Comparison of ENCODE assay signal across 8 cellular contexts in the genomic region with DNA sequence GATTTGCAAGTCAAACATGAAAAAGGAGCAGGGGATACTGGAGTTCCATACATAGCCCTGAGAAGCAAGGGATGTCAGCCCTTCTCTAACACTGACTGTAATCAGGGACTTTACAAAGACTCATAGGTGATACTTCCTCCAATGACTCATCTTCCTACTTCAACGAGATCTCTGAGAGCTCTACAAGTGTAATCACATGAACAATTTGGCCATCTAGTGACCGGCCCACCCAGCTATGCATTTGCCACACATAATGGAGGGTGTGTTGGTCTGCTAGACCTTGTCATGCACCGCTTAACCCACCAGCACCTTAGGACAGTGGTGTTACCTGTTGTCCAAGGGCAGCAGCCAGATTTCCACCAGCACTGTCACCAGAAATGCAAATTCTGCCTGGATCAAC.
DNase-seq lines count a peak whose midpoint lies in the region; ATAC-seq, FAIRE-seq and TF ChIP-seq lines count a peak whose summit lies in the region.

No MANE protein-coding gene starts in this region.

- no peak overlapping the region for H3K4me2 ChIP-seq in K562 (ENCODE audit: insufficient read depth, low read length)

- peak; percentile 99 for ATAC-seq in GM19351 (IDR thresholded peaks at IDR 0.05; ENCODE audit: unreplicated experiment)
- peak; percentile 99 for ATAC-seq in HG03175 (IDR thresholded peaks at IDR 0.05; ENCODE audit: unreplicated experiment)
- ATAC-seq in K562: peak; percentile 43; the same call in 2 of the 3 replicates

- no peaks in the 10 kb centered on the region for H3K9me1 ChIP-seq in K562 (ENCODE audit: control insufficient read depth, insufficient read depth, low read length)

- CTCF ChIA-PET in K562 (lab: Yijun Ruan, JAX; ENCODE audit: low intra/inter-chr PET ratio): no interaction called here

- no peaks in the 10 kb centered on the region for H3K79me2 ChIP-seq in K562 (ENCODE audit: control insufficient read depth, insufficient read depth, low read length)

- no peak for FAIRE-seq in K562 (lab: Jason Lieb, UNC)

- H3K36me3 ChIP-seq in K562 (ENCODE audit: control insufficient read depth, insufficient read depth, low read length): no peaks in the 10 kb centered on the region
- H3K36me3 ChIP-seq in ascending aorta: peaks cover 13 to 23% of the 10 kb centered on the region in 2 donors

- H3K4me3 ChIP-seq in K562 (no peak overlapping the region), ascending aorta (no peak overlapping the region)

- TF ChIP-seq POLR2A in K562 (conservative IDR thresholded peaks at IDR 0.05): no peak

- no peak for TF ChIP-seq EP300 in K562 (IDR thresholded peaks at IDR 0.05; ENCODE audit: low read length)

- H4K20me1 ChIP-seq in K562 (replicated peaks; ENCODE audit: control insufficient read depth, insufficient read depth, low read length): no peaks in the 10 kb centered on the region; the same call in 1 of the 2 replicates

- WGBS in K562 (ENCODE audit: insufficient coverage, low coverage, missing lambda C conversion rate): 38% methylated on average over 3 of the region's 3 CpGs

- H3K27ac ChIP-seq in K562 (ENCODE audit: extremely low read depth, low read depth, low read length) (no peak overlapping the region), ascending aorta (no peak overlapping the region)

- no peak overlapping the region for H2AFZ ChIP-seq in K562 (ENCODE audit: low read depth, low read length)

- peak in 1 of 2 experiments; percentile 33; a peak in 1 of 4 replicates for TF ChIP-seq RAD21 in K562 (CRISPR knock-in tag; conservative IDR thresholded peaks at IDR 0.05 in 1 of 2, IDR thresholded peaks at IDR 0.05 in 1 of 2)

- H3K4me1 ChIP-seq in K562 (replicated peaks in 1 of 2; ENCODE audit: control insufficient read depth in 2 of 2, insufficient read depth in 2 of 2, low read length in 2 of 2): no peaks in the 10 kb centered on the region
- peaks cover 0 to 5% of the 10 kb centered on the region in 2 donors for H3K4me1 ChIP-seq in ascending aorta

- intact Hi-C loops in K562 (cut with micrococcal nuclease): no loop called here
- intact Hi-C loops in ascending aorta (cut with DNase I): no loop called here

- H3K9ac ChIP-seq in K562 (ENCODE audit: insufficient read depth in 1 of 2, low read depth in 2 of 2, low read length in 2 of 2): no peak overlapping the region

- TF ChIP-seq CTCF in K562 (IDR thresholded peaks at IDR 0.05 in 2 of 3, conservative IDR thresholded peaks at IDR 0.05 in 1 of 3; ENCODE audit: insufficient read depth in 2 of 3, low read depth in 1 of 3, low read length in 3 of 3) (no peak), ascending aorta (IDR thresholded peaks at IDR 0.05) (no peak)

- BruUV-seq in K562 (replicated peaks; lab: Mats Ljungman, UMichigan): no TSS peak

- in situ Hi-C loops in K562 (cut with MboI): loop anchor here (25.0 kb wide), 1 partner anchor 1673 kb away; no protein-coding TSS in a partner anchor

- peak; percentile 93 for DNase-seq in DMS53 (lab: John Stamatoyannopoulos, UW)
- DNase-seq in K562 (ENCODE audit: extremely low read depth in 1 of 4, low spot score in 3 of 4): no peak
- DNase-seq in HUDEP-2 (lab: John Stamatoyannopoulos, UW; ENCODE audit: unreplicated experiment in 76 of 76): no peak
- no peak for DNase-seq in pons (ENCODE audit: low spot score)
- DNase-seq in ascending aorta (ENCODE audit: low spot score in 2 of 2): no peak
- DNase-seq in islet precursor cell: no peak

- POLR2A ChIA-PET in K562 (lab: Yijun Ruan, JAX): interaction anchor here (1.8 to 1.9 kb wide), 2 partner anchors 9 to 14 kb away, joined by 3 to 4 read pairs; no protein-coding TSS in a partner anchor

- H3K27me3 ChIP-seq in K562 (ENCODE audit: control insufficient read depth in 2 of 2, insufficient read depth in 2 of 2, low read length in 2 of 2) (no peaks in the 10 kb centered on the region), ascending aorta (no peaks in the 10 kb centered on the region)

- H3K9me3 ChIP-seq in K562 (replicated peaks; ENCODE audit: control insufficient read depth, insufficient read depth, low read depth, low read length) (no peaks in the 10 kb centered on the region), ascending aorta (no peaks in the 10 kb centered on the region)

TF ChIP-seq in K562, 482 proteins besides CTCF, POLR2A, EP300 and RAD21 (continues in another document):
- TF ChIP-seq JUND (IDR thresholded peaks at IDR 0.05; ENCODE audit: borderline replicate concordance, low read depth, low read length) (peak; percentile 72), JUND (tag; IDR thresholded peaks at IDR 0.05; ENCODE audit: borderline replicate concordance, low read depth, low read length) (peak; percentile 69; the same call in 1 of the 3 replicates), C11orf30 (IDR thresholded peaks at IDR 0.05; ENCODE audit: low read depth) (no peak), BHLHE40 (IDR thresholded peaks at IDR 0.05; ENCODE audit: low read length) (no peak), HDGF (IDR thresholded peaks at IDR 0.05) (no peak), MCM3 (IDR thresholded peaks at IDR 0.05) (no peak), ZNF695 (CRISPR knock-in tag; IDR thresholded peaks at IDR 0.05) (no peak), MTA2 (IDR thresholded peaks at IDR 0.05; ENCODE audit: low read depth) (no peak), PPARD (CRISPR knock-in tag; IDR thresholded peaks at IDR 0.05) (no peak), GTF2A2 (tag; IDR thresholded peaks at IDR 0.05) (no peak), FOSL1 (tag; conservative IDR thresholded peaks at IDR 0.05) (peak; percentile 63), SAFB (IDR thresholded peaks at IDR 0.05; ENCODE audit: borderline replicate concordance, low read depth, low read length) (no peak)
- TF ChIP-seq, protein P1, sequence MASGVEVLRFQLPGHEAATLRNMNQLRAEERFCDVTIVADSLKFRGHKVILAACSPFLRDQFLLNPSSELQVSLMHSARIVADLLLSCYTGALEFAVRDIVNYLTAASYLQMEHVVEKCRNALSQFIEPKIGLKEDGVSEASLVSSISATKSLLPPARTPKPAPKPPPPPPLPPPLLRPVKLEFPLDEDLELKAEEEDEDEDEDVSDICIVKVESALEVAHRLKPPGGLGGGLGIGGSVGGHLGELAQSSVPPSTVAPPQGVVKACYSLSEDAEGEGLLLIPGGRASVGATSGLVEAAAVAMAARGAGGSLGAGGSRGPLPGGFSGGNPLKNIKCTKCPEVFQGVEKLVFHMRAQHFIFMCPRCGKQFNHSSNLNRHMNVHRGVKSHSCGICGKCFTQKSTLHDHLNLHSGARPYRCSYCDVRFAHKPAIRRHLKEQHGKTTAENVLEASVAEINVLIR (CRISPR knock-in tag; IDR thresholded peaks at IDR 0.05): no peak
- TF ChIP-seq, protein P2, sequence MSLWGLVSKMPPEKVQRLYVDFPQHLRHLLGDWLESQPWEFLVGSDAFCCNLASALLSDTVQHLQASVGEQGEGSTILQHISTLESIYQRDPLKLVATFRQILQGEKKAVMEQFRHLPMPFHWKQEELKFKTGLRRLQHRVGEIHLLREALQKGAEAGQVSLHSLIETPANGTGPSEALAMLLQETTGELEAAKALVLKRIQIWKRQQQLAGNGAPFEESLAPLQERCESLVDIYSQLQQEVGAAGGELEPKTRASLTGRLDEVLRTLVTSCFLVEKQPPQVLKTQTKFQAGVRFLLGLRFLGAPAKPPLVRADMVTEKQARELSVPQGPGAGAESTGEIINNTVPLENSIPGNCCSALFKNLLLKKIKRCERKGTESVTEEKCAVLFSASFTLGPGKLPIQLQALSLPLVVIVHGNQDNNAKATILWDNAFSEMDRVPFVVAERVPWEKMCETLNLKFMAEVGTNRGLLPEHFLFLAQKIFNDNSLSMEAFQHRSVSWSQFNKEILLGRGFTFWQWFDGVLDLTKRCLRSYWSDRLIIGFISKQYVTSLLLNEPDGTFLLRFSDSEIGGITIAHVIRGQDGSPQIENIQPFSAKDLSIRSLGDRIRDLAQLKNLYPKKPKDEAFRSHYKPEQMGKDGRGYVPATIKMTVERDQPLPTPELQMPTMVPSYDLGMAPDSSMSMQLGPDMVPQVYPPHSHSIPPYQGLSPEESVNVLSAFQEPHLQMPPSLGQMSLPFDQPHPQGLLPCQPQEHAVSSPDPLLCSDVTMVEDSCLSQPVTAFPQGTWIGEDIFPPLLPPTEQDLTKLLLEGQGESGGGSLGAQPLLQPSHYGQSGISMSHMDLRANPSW (CRISPR knock-in tag; IDR thresholded peaks at IDR 0.05): no peak
- TF ChIP-seq, protein P3, sequence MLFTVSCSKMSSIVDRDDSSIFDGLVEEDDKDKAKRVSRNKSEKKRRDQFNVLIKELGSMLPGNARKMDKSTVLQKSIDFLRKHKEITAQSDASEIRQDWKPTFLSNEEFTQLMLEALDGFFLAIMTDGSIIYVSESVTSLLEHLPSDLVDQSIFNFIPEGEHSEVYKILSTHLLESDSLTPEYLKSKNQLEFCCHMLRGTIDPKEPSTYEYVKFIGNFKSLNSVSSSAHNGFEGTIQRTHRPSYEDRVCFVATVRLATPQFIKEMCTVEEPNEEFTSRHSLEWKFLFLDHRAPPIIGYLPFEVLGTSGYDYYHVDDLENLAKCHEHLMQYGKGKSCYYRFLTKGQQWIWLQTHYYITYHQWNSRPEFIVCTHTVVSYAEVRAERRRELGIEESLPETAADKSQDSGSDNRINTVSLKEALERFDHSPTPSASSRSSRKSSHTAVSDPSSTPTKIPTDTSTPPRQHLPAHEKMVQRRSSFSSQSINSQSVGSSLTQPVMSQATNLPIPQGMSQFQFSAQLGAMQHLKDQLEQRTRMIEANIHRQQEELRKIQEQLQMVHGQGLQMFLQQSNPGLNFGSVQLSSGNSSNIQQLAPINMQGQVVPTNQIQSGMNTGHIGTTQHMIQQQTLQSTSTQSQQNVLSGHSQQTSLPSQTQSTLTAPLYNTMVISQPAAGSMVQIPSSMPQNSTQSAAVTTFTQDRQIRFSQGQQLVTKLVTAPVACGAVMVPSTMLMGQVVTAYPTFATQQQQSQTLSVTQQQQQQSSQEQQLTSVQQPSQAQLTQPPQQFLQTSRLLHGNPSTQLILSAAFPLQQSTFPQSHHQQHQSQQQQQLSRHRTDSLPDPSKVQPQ (CRISPR knock-in tag; IDR thresholded peaks at IDR 0.05; ENCODE audit: borderline replicate concordance): no peak
- TF ChIP-seq, protein P4, sequence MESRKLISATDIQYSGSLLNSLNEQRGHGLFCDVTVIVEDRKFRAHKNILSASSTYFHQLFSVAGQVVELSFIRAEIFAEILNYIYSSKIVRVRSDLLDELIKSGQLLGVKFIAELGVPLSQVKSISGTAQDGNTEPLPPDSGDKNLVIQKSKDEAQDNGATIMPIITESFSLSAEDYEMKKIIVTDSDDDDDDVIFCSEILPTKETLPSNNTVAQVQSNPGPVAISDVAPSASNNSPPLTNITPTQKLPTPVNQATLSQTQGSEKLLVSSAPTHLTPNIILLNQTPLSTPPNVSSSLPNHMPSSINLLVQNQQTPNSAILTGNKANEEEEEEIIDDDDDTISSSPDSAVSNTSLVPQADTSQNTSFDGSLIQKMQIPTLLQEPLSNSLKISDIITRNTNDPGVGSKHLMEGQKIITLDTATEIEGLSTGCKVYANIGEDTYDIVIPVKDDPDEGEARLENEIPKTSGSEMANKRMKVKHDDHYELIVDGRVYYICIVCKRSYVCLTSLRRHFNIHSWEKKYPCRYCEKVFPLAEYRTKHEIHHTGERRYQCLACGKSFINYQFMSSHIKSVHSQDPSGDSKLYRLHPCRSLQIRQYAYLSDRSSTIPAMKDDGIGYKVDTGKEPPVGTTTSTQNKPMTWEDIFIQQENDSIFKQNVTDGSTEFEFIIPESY (CRISPR knock-in tag; IDR thresholded peaks at IDR 0.05): no peak

Comparison
In these comparisons a context has a peak if more than half of its experiments do, and no peak if none do; other contexts are left out.
1. ATAC-seq: peak in every context shown above with its lines; median percentile 99 in GM19351; 99 in HG03175; 43 in K562.